ENCODE assay signal across 25 cellular contexts in the genomic region with DNA sequence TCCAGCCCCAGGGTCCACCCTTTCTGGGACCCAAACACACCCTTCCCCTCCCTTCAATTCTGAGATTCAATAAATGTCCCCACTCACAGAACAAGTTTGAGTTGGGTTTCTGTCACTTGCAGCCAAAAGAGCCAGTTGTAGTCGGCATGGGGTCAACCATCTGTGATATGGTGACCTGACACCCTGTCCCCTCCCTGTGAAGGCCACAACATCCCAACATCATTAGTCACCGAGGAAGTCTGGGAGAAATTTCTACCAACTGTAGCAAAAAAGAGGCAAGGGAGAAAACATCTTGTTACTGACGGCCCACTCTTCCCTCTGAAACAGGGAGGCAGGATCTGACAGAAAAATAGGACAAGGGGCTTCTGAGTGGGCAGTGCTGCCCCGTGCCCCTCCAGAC. TPM values are rescaled to one million over a fixed set of nuclear protein-coding genes. Genes with fewer than 3 reads are reported as not detected.
A peak's percentile ranks its signal among the peaks of the same experiment; 100 is the strongest.
DNase-seq lines count a peak whose midpoint lies in the region; ATAC-seq and TF ChIP-seq lines count a peak whose summit lies in the region.
"Had no signal": no experiment of that assay in that cellular context is flagged by ENCODE, and none has a peak within 500 bp of the region (broad histone marks: within the 10 kb centered on the region; RNA-seq: fewer than 3 reads in every experiment).

No MANE protein-coding gene starts in this region.

- no peaks in the 10 kb centered on the region for H3K79me2 ChIP-seq in neural progenitor cell (ENCODE audit: low read depth)

- H3K27me3 Mint-ChIP-seq in natural killer cell (ENCODE audit: low read depth in 2 of 2) = no peaks in the 10 kb centered on the region
- no peaks in the 10 kb centered on the region for H3K27me3 Mint-ChIP-seq in natural killer cell treated with Interleukin-12 subunit alpha and Interleukin-12 subunit beta and Interleukin-15 and Interleukin-18, amount 100 ng/mL, for 72 hours
- peaks cover 4% of the 10 kb centered on the region for H3K27me3 Mint-ChIP-seq in neural progenitor cell (ENCODE audit: insufficient read depth, low read depth)

- no peaks in the 10 kb centered on the region for H3F3A ChIP-seq in neural progenitor cell (ENCODE audit: low read depth)

- DNase-seq in natural killer cell (no peak), brain microvascular endothelial cell (peak; percentile 20), neural progenitor cell (ENCODE audit: low spot score) (no peak)
- no peak for DNase-seq in natural killer cell treated with Interleukin-12 subunit alpha and Interleukin-12 subunit beta and Interleukin-15 and Interleukin-18, amount 100 ng/mL, for 72 hours (ENCODE audit: low spot score)
- no peak for DNase-seq in stimulated activated CD4-positive, alpha-beta T cell treated with anti-CD3 and anti-CD28 coated beads, Interleukin-2, amount 100 ng/mL, for 48 hours
- DNase-seq in activated CD8-positive, alpha-beta memory T cell treated with anti-CD3 and anti-CD28 coated beads, Interleukin-2, amount 50 U/mL, for 4 hours = no peak
- DNase-seq: AML-193; C1 segment of cervical spinal cord; CD8-positive, alpha-beta T cell; DND-41; GDM1; GOT3; Karpas-422; NCI-H1092; NCI-H1436; NCI-H187 treated with DMSO at 0.1 percent for 48 hours; NCI-H2107; NCI-H748 treated with DMSO at 0.1 percent for 48 hours; NK-92 treated with Interleukin-12 subunit alpha and Interleukin-12 subunit beta, amount 100 ng/mL, for 24 hours had no signal

- H3K27me3 ChIP-seq in brain microvascular endothelial cell (replicated peaks) (no peaks in the 10 kb centered on the region), neural progenitor cell (no peaks in the 10 kb centered on the region)
- H3K27me3 ChIP-seq: SJSA1 had no signal

- H3K27ac Mint-ChIP-seq in natural killer cell (peak overlapping the region; percentile 50 to 68), neural progenitor cell (peak overlapping the region; percentile 18)
- no peak overlapping the region for H3K27ac Mint-ChIP-seq in natural killer cell treated with Interleukin-12 subunit alpha and Interleukin-12 subunit beta and Interleukin-15 and Interleukin-18, amount 100 ng/mL, for 72 hours
- H3K27ac Mint-ChIP-seq: CD8-positive, alpha-beta T cell had no signal

- H3K36me3 ChIP-seq in brain microvascular endothelial cell (replicated peaks) (no peaks in the 10 kb centered on the region), neural progenitor cell (no peaks in the 10 kb centered on the region)
- H3K36me3 ChIP-seq: SJSA1 had no signal

- H3K27ac ChIP-seq in brain microvascular endothelial cell = no peak overlapping the region
- no peak overlapping the region for H3K27ac ChIP-seq in neural progenitor cell
- H3K27ac ChIP-seq: 22Rv1, SJSA1 had no signal

- H3K9me3 Mint-ChIP-seq in natural killer cell (no peaks in the 10 kb centered on the region), neural progenitor cell (no peaks in the 10 kb centered on the region)
- no peaks in the 10 kb centered on the region for H3K9me3 Mint-ChIP-seq in natural killer cell treated with Interleukin-12 subunit alpha and Interleukin-12 subunit beta and Interleukin-15 and Interleukin-18, amount 100 ng/mL, for 72 hours
- H3K9me3 Mint-ChIP-seq: CD8-positive, alpha-beta T cell had no signal

- H3K4me3 Mint-ChIP-seq in natural killer cell = no peak overlapping the region
- no peak overlapping the region for H3K4me3 Mint-ChIP-seq in natural killer cell treated with Interleukin-12 subunit alpha and Interleukin-12 subunit beta and Interleukin-15 and Interleukin-18, amount 100 ng/mL, for 72 hours
- no peak overlapping the region for H3K4me3 Mint-ChIP-seq in neural progenitor cell
- H3K4me3 Mint-ChIP-seq: CD8-positive, alpha-beta T cell had no signal

- ATAC-seq in natural killer cell (no peak), GM19324 (IDR thresholded peaks at IDR 0.05; ENCODE audit: low FRiP score, unreplicated experiment) (no peak), HG03108 (IDR thresholded peaks at IDR 0.05; ENCODE audit: unreplicated experiment) (no peak)
- no peak for ATAC-seq in natural killer cell treated with Interleukin-12 subunit alpha and Interleukin-12 subunit beta and Interleukin-15 and Interleukin-18, amount 100 ng/mL, for 72 hours
- ATAC-seq: CD8-positive, alpha-beta T cell; HCT116 had no signal

- no peak overlapping the region for H3K9ac ChIP-seq in neural progenitor cell

- intact Hi-C loops in natural killer cell (cut with micrococcal nuclease) = no loop called here

- H3K4me1 ChIP-seq in neural progenitor cell = no peaks in the 10 kb centered on the region
- H3K4me1 ChIP-seq: SJSA1 had no signal

- no peaks in the 10 kb centered on the region for H4K20me1 ChIP-seq in neural progenitor cell (ENCODE audit: low read depth)

- peaks cover 15 to 20% of the 10 kb centered on the region in 2 donors for H3K4me1 Mint-ChIP-seq in natural killer cell
- H3K4me1 Mint-ChIP-seq in natural killer cell treated with Interleukin-12 subunit alpha and Interleukin-12 subunit beta and Interleukin-15 and Interleukin-18, amount 100 ng/mL, for 72 hours (ENCODE audit: low read depth in 2 of 2) = peaks cover 4 to 6% of the 10 kb centered on the region in 2 donors
- H3K4me1 Mint-ChIP-seq in neural progenitor cell = no peaks in the 10 kb centered on the region

- H2AFZ ChIP-seq in neural progenitor cell (replicated peaks) = no peak overlapping the region

- in situ Hi-C loops in brain microvascular endothelial cell (cut with HindIII; ENCODE audit: low pct_ligation_motif_present, low sequenced_read_pairs) = no loop called here

- no peak for TF ChIP-seq CTCF in natural killer cell (IDR thresholded peaks at IDR 0.05)
- TF ChIP-seq CTCF in brain microvascular endothelial cell (IDR thresholded peaks at IDR 0.05; ENCODE audit: low read depth, low read length, missing control alignments) = no peak
- TF ChIP-seq CTCF in neural progenitor cell (IDR thresholded peaks at IDR 0.05) = no peak

- H3K9me3 ChIP-seq in neural progenitor cell (ENCODE audit: low read depth) = no peaks in the 10 kb centered on the region
- H3K9me3 ChIP-seq: SJSA1 had no signal

- no peaks in the 10 kb centered on the region for H3K36me3 Mint-ChIP-seq in natural killer cell
- no peaks in the 10 kb centered on the region for H3K36me3 Mint-ChIP-seq in natural killer cell treated with Interleukin-12 subunit alpha and Interleukin-12 subunit beta and Interleukin-15 and Interleukin-18, amount 100 ng/mL, for 72 hours
- no peaks in the 10 kb centered on the region for H3K36me3 Mint-ChIP-seq in neural progenitor cell
- H3K36me3 Mint-ChIP-seq: CD8-positive, alpha-beta T cell had no signal

- H3K4me3 ChIP-seq in brain microvascular endothelial cell (ENCODE audit: low read depth, low read length) (no peak overlapping the region), neural progenitor cell (no peak overlapping the region)
- H3K4me3 ChIP-seq: SJSA1 had no signal

- no peak overlapping the region for H3K4me2 ChIP-seq in neural progenitor cell

RNA-seq across cellular contexts. Expression of a gene that starts 0.6 kb away (rescaled TPM):
- total RNA-seq in natural killer cell = not detected
- total RNA-seq in natural killer cell treated with Interleukin-12 subunit alpha and Interleukin-12 subunit beta and Interleukin-15 and Interleukin-18, amount 100 ng/mL, for 72 hours = not detected
- total RNA-seq in neural progenitor cell (ENCODE audit: low replicate concordance) = not detected in 2 replicates
- total RNA-seq: CD8-positive, alpha-beta T cell; NCI-H460; SJSA1 had no signal

RNA-seq across cellular contexts. Expression of a gene that starts 13.6 kb away (rescaled TPM):
- total RNA-seq in natural killer cell (under 1 TPM; 0.48 to 1.00 (median 0.61) TPM), neural progenitor cell (ENCODE audit: low replicate concordance) (22.8 and 28.8 TPM in 2 replicates)
- 1 to 10 TPM; 1.3 to 3.5 TPM for total RNA-seq in natural killer cell treated with Interleukin-12 subunit alpha and Interleukin-12 subunit beta and Interleukin-15 and Interleukin-18, amount 100 ng/mL, for 72 hours

RNA-seq across cellular contexts. Expression of a gene that starts 37.1 kb away (rescaled TPM):
- not detected for total RNA-seq in natural killer cell
- not detected for total RNA-seq in natural killer cell treated with Interleukin-12 subunit alpha and Interleukin-12 subunit beta and Interleukin-15 and Interleukin-18, amount 100 ng/mL, for 72 hours
- total RNA-seq in neural progenitor cell (ENCODE audit: low replicate concordance) = not detected in 2 replicates
- total RNA-seq: CD8-positive, alpha-beta T cell; NCI-H460; SJSA1 had no signal

RNA-seq across cellular contexts. Expression of a gene that starts 42.4 kb away (rescaled TPM):
- total RNA-seq in natural killer cell (not detected), neural progenitor cell (ENCODE audit: low replicate concordance) (not detected in 2 replicates)
- total RNA-seq in natural killer cell treated with Interleukin-12 subunit alpha and Interleukin-12 subunit beta and Interleukin-15 and Interleukin-18, amount 100 ng/mL, for 72 hours = not detected
- total RNA-seq: CD8-positive, alpha-beta T cell; NCI-H460; SJSA1 had no signal

RNA-seq across cellular contexts. Expression of a gene that starts 57.2 kb away (rescaled TPM):
- total RNA-seq in natural killer cell = not detected
- total RNA-seq in natural killer cell treated with Interleukin-12 subunit alpha and Interleukin-12 subunit beta and Interleukin-15 and Interleukin-18, amount 100 ng/mL, for 72 hours = not detected
- total RNA-seq in neural progenitor cell (ENCODE audit: low replicate concordance) = not detected in 2 replicates
- total RNA-seq: CD8-positive, alpha-beta T cell; NCI-H460; SJSA1 had no signal

Comparison
In these comparisons a context has a peak if more than half of its experiments do, and no peak if none do; other contexts are left out.
1. H3K27ac Mint-ChIP-seq: peak in natural killer cell (2 of 2) and neural progenitor cell (single experiment); none in natural killer cell treated with Interleukin-12 subunit alpha and Interleukin-12 subunit beta and Interleukin-15 and Interleukin-18, amount 100 ng/mL, for 72 hours (0 of 2).